In genomic region chr1:232437510-232437909, GRCh38 we compare ENCODE assay signal across 37 cellular contexts.
"Had no signal": no experiment of that assay in that cellular context is flagged by ENCODE, and none has a peak within 500 bp of the region (broad histone marks: within the 10 kb centered on the region; RNA-seq: fewer than 3 reads in every experiment).

No MANE protein-coding gene starts in this region.

- H3K27me3 ChIP-seq: adrenal gland, body of pancreas, foreskin keratinocyte, gastrocnemius medialis, heart left ventricle had no signal

- H3K4me1 Mint-ChIP-seq: activated B cell treated with CpG ODN at 0.5 μM for 24 hours; activated CD8-positive, alpha-beta memory T cell treated with anti-CD3 and anti-CD28 coated beads, Interleukin-2, amount 10 ng/mL, durations not matched to agents 7 days and 5 days; activated naive CD4-positive, alpha-beta T cell treated with anti-CD3 and anti-CD28 coated beads, Interleukin-2, amount 50 U/mL, for 24 hours; T-helper 17 cell had no signal

- H3K27ac Mint-ChIP-seq: activated B cell treated with CpG ODN at 0.5 μM for 24 hours; activated CD4-positive, alpha-beta memory T cell treated with anti-CD3 and anti-CD28 coated beads for 36 hours; activated CD4-positive, alpha-beta T cell treated with anti-CD3 and anti-CD28 coated beads for 36 hours; activated CD4-positive, alpha-beta T cell treated with anti-CD3 and anti-CD28 coated beads, Interleukin-2, amount 10 ng/mL, durations not matched to agents 24 days and 14 days; activated CD8-positive, alpha-beta memory T cell treated with anti-CD3 and anti-CD28 coated beads, Interleukin-2, amount 10 ng/mL, durations not matched to agents 7 days and 5 days; activated CD8-positive, alpha-beta T cell treated with anti-CD3 and anti-CD28 coated beads, Interleukin-2, amount 10 ng/mL, durations not matched to agents 7 days and 5 days; activated naive CD4-positive, alpha-beta T cell treated with anti-CD3 and anti-CD28 coated beads for 36 hours; activated naive CD4-positive, alpha-beta T cell treated with anti-CD3 and anti-CD28 coated beads, Interleukin-2, amount 50 U/mL, for 24 hours; activated naive CD8-positive, alpha-beta T cell treated with anti-CD3 and anti-CD28 coated beads for 36 hours; activated naive CD8-positive, alpha-beta T cell treated with anti-CD3 and anti-CD28 coated beads, Interleukin-2, amount 50 U/mL, for 24 hours; activated T-helper 1 cell treated with anti-CD3 and anti-CD28 coated beads, Interleukin-12 subunit alpha, Interleukin-12 subunit beta, Interleukin-2, Interleukin-4 antibody, amounts not matched to agents 30 ng/mL and 10 ng/mL and 1 ng/mL, durations not matched to agents 14 hours and 24 hours and 36 hours; activated T-helper 2 cell treated with anti-CD3 and anti-CD28 coated beads, Interferon-gamma antibody, Interleukin-2, Interleukin-4, amounts not matched to agents 10 μg/mL and 5 μg/mL and 100 μg/mL, durations not matched to agents 14 hours and 24 hours and 36 hours; T-helper 17 cell; T-helper 2 cell treated with Interferon-gamma antibody and Interleukin-4, amounts not matched to agents 5 μg/mL and 100 μg/mL, for 36 hours had no signal

- H3K9me3 ChIP-seq: adrenal gland, body of pancreas, gastrocnemius medialis, heart left ventricle had no signal

- H3K4me3 Mint-ChIP-seq: activated B cell treated with CpG ODN at 0.5 μM for 24 hours; activated CD4-positive, alpha-beta memory T cell treated with anti-CD3 and anti-CD28 coated beads for 36 hours; activated CD4-positive, alpha-beta T cell treated with anti-CD3 and anti-CD28 coated beads for 36 hours; activated CD4-positive, alpha-beta T cell treated with anti-CD3 and anti-CD28 coated beads, Interleukin-2, amount 10 ng/mL, durations not matched to agents 24 days and 14 days; activated CD8-positive, alpha-beta memory T cell treated with anti-CD3 and anti-CD28 coated beads, Interleukin-2, amount 10 ng/mL, durations not matched to agents 7 days and 5 days; activated CD8-positive, alpha-beta T cell treated with anti-CD3 and anti-CD28 coated beads, Interleukin-2, amount 10 ng/mL, durations not matched to agents 7 days and 5 days; activated naive CD4-positive, alpha-beta T cell treated with anti-CD3 and anti-CD28 coated beads for 36 hours; activated naive CD4-positive, alpha-beta T cell treated with anti-CD3 and anti-CD28 coated beads, Interleukin-2, amount 50 U/mL, for 24 hours; activated naive CD8-positive, alpha-beta T cell treated with anti-CD3 and anti-CD28 coated beads for 36 hours; activated naive CD8-positive, alpha-beta T cell treated with anti-CD3 and anti-CD28 coated beads, Interleukin-2, amount 50 U/mL, for 24 hours; activated T-helper 1 cell treated with anti-CD3 and anti-CD28 coated beads, Interleukin-12 subunit alpha, Interleukin-12 subunit beta, Interleukin-2, Interleukin-4 antibody, amounts not matched to agents 30 ng/mL and 10 ng/mL and 1 ng/mL, durations not matched to agents 14 hours and 24 hours and 36 hours; T-helper 17 cell; T-helper 2 cell treated with Interferon-gamma antibody and Interleukin-4, amounts not matched to agents 5 μg/mL and 100 μg/mL, for 36 hours had no signal

- DNase-seq: activated B cell treated with CpG ODN at 0.5 μM for 24 hours; activated CD4-positive, alpha-beta memory T cell treated with anti-CD3 and anti-CD28 coated beads for 36 hours; activated CD4-positive, alpha-beta T cell treated with anti-CD3 and anti-CD28 coated beads for 36 hours; activated CD4-positive, alpha-beta T cell treated with anti-CD3 and anti-CD28 coated beads, Interleukin-2, amount 10 ng/mL, durations not matched to agents 24 days and 14 days; activated CD4-positive, CD25-positive, alpha-beta regulatory T cell treated with anti-CD3 and anti-CD28 coated beads, Interleukin-2, amount 50 U/mL, for 72 hours; activated CD8-positive, alpha-beta memory T cell treated with anti-CD3 and anti-CD28 coated beads, Interleukin-2, amount 10 ng/mL, durations not matched to agents 7 days and 5 days; activated CD8-positive, alpha-beta memory T cell treated with anti-CD3 and anti-CD28 coated beads, Interleukin-2, amount 50 U/mL, for 4 hours; activated CD8-positive, alpha-beta T cell treated with anti-CD3 and anti-CD28 coated beads, Interleukin-2, amount 10 ng/mL, durations not matched to agents 7 days and 5 days; activated effector memory CD4-positive, alpha-beta T cell treated with anti-CD3 and anti-CD28 coated beads, Interleukin-2, amount 50 U/mL, for 16 hours; activated naive CD4-positive, alpha-beta T cell treated with anti-CD3 and anti-CD28 coated beads for 36 hours; activated naive CD8-positive, alpha-beta T cell treated with anti-CD3 and anti-CD28 coated beads for 36 hours; activated naive CD8-positive, alpha-beta T cell treated with anti-CD3 and anti-CD28 coated beads, Interleukin-2, amount 50 U/mL, for 24 hours; activated T-cell treated with anti-CD3 and anti-CD28 coated beads, Interleukin-2, amount 50 U/mL, for 1 hour; activated T-cell treated with anti-CD3 and anti-CD28 coated beads, Interleukin-2, amount 50 U/mL, for 48 hours; adrenal gland; amygdala; aorta; body of pancreas; caudate nucleus; cortex of kidney; dermis blood vessel endothelial cell; effector CD4-positive, alpha-beta T cell; foreskin keratinocyte; gastrocnemius medialis; glutamatergic neuron; heart left ventricle; T-helper 1 cell; T-helper 17 cell; T1000; WERI-Rb-1 had no signal

- H3K4me3 ChIP-seq: adrenal gland, body of pancreas, gastrocnemius medialis, heart left ventricle had no signal

- ATAC-seq: activated CD4-positive, alpha-beta T cell treated with anti-CD3 and anti-CD28 coated beads for 36 hours; activated CD8-positive, alpha-beta memory T cell treated with anti-CD3 and anti-CD28 coated beads, Interleukin-2, amount 10 ng/mL, durations not matched to agents 7 days and 5 days; activated CD8-positive, alpha-beta T cell treated with anti-CD3 and anti-CD28 coated beads, Interleukin-2, amount 10 ng/mL, durations not matched to agents 7 days and 5 days; activated naive CD8-positive, alpha-beta T cell treated with anti-CD3 and anti-CD28 coated beads, Interleukin-2, amount 50 U/mL, for 24 hours; body of pancreas; esophagus mucosa; foreskin keratinocyte; gastrocnemius medialis; T-helper 17 cell had no signal

- H3K27ac ChIP-seq: adrenal gland, body of pancreas, foreskin keratinocyte, gastrocnemius medialis, heart left ventricle, WERI-Rb-1 had no signal

- H3K36me3 Mint-ChIP-seq: activated CD8-positive, alpha-beta memory T cell treated with anti-CD3 and anti-CD28 coated beads, Interleukin-2, amount 10 ng/mL, durations not matched to agents 7 days and 5 days; activated naive CD4-positive, alpha-beta T cell treated with anti-CD3 and anti-CD28 coated beads, Interleukin-2, amount 50 U/mL, for 24 hours had no signal

- H3K4me1 ChIP-seq: body of pancreas, foreskin keratinocyte had no signal

- H3K36me3 ChIP-seq: adrenal gland had no signal

- H3K9me3 Mint-ChIP-seq: activated B cell treated with CpG ODN at 0.5 μM for 24 hours; activated CD4-positive, alpha-beta memory T cell treated with anti-CD3 and anti-CD28 coated beads for 36 hours; activated CD4-positive, alpha-beta T cell treated with anti-CD3 and anti-CD28 coated beads, Interleukin-2, amount 10 ng/mL, durations not matched to agents 24 days and 14 days; activated naive CD4-positive, alpha-beta T cell treated with anti-CD3 and anti-CD28 coated beads for 36 hours; activated naive CD4-positive, alpha-beta T cell treated with anti-CD3 and anti-CD28 coated beads, Interleukin-2, amount 50 U/mL, for 24 hours; activated naive CD8-positive, alpha-beta T cell treated with anti-CD3 and anti-CD28 coated beads for 36 hours; activated naive CD8-positive, alpha-beta T cell treated with anti-CD3 and anti-CD28 coated beads, Interleukin-2, amount 50 U/mL, for 24 hours; activated T-helper 1 cell treated with anti-CD3 and anti-CD28 coated beads, Interleukin-12 subunit alpha, Interleukin-12 subunit beta, Interleukin-2, Interleukin-4 antibody, amounts not matched to agents 30 ng/mL and 10 ng/mL and 1 ng/mL, durations not matched to agents 14 hours and 24 hours and 36 hours; activated T-helper 2 cell treated with anti-CD3 and anti-CD28 coated beads, Interferon-gamma antibody, Interleukin-2, Interleukin-4, amounts not matched to agents 10 μg/mL and 5 μg/mL and 100 μg/mL, durations not matched to agents 14 hours and 24 hours and 36 hours; T-helper 2 cell treated with Interferon-gamma antibody and Interleukin-4, amounts not matched to agents 5 μg/mL and 100 μg/mL, for 36 hours had no signal

- FAIRE-seq: colon, endometrium had no signal

- H3K27me3 Mint-ChIP-seq: activated B cell treated with CpG ODN at 0.5 μM for 24 hours; activated CD4-positive, alpha-beta memory T cell treated with anti-CD3 and anti-CD28 coated beads for 36 hours; activated CD4-positive, alpha-beta T cell treated with anti-CD3 and anti-CD28 coated beads for 36 hours; activated CD4-positive, alpha-beta T cell treated with anti-CD3 and anti-CD28 coated beads, Interleukin-2, amount 10 ng/mL, durations not matched to agents 24 days and 14 days; activated CD8-positive, alpha-beta memory T cell treated with anti-CD3 and anti-CD28 coated beads, Interleukin-2, amount 10 ng/mL, durations not matched to agents 7 days and 5 days; activated naive CD8-positive, alpha-beta T cell treated with anti-CD3 and anti-CD28 coated beads for 36 hours; activated naive CD8-positive, alpha-beta T cell treated with anti-CD3 and anti-CD28 coated beads, Interleukin-2, amount 50 U/mL, for 24 hours; T-helper 17 cell had no signal
